Comparison of ENCODE assay signal across 18 cellular contexts in the genomic region with DNA sequence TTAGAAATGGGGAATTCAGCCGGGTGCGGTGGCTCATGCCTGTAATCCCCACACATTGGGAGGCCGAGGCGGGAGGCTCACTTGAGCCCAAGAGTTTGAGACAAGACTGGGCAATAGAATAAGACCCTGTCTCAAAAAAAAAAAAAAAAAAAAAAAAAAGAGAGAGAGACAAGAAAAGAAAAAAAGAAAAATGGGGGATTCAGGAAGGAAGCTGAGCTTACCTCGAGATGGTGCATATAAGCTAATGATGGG. TPM values are rescaled to one million over a fixed set of nuclear protein-coding genes. Genes with fewer than 3 reads are reported as not detected.
A peak's percentile ranks its signal among the peaks of the same experiment; 100 is the strongest.
DNase-seq lines count a peak whose midpoint lies in the region; ATAC-seq and TF ChIP-seq lines count a peak whose summit lies in the region.
"Had no signal": no experiment of that assay in that cellular context is flagged by ENCODE, and none has a peak within 500 bp of the region (broad histone marks: within the 10 kb centered on the region; RNA-seq: fewer than 3 reads in every experiment).

No MANE protein-coding gene starts in this region.

- no peaks in the 10 kb centered on the region for H3K27me3 Mint-ChIP-seq in activated CD4-positive, alpha-beta T cell treated with anti-CD3 and anti-CD28 coated beads, Interleukin-2, amount 10 ng/mL, durations not matched to agents 24 days and 14 days
- peaks cover 8% of the 10 kb centered on the region for H3K27me3 Mint-ChIP-seq in IgD-negative memory B cell
- peaks cover 5% of the 10 kb centered on the region for H3K27me3 Mint-ChIP-seq in activated naive CD8-positive, alpha-beta T cell treated with anti-CD3 and anti-CD28 coated beads, Interleukin-2, amount 50 U/mL, for 24 hours
- H3K27me3 Mint-ChIP-seq in natural killer cell treated with Interleukin-12 subunit alpha and Interleukin-12 subunit beta and Interleukin-15 and Interleukin-18, amount 100 ng/mL, for 72 hours, result peaks cover 0 to 9% of the 10 kb centered on the region in 2 donors
- H3K27me3 Mint-ChIP-seq: CD4-positive, alpha-beta T cell had no signal

- H3K4me3 Mint-ChIP-seq in activated CD4-positive, alpha-beta T cell treated with anti-CD3 and anti-CD28 coated beads, Interleukin-2, amount 10 ng/mL, durations not matched to agents 24 days and 14 days, result peak overlapping the region; percentile 94
- H3K4me3 Mint-ChIP-seq in IgD-negative memory B cell, result peak overlapping the region in 3 of 4 donors; percentile 57 to 93 (median 92)
- peak overlapping the region; percentile 63 for H3K4me3 Mint-ChIP-seq in activated naive CD8-positive, alpha-beta T cell treated with anti-CD3 and anti-CD28 coated beads, Interleukin-2, amount 50 U/mL, for 24 hours
- H3K4me3 Mint-ChIP-seq in natural killer cell treated with Interleukin-12 subunit alpha and Interleukin-12 subunit beta and Interleukin-15 and Interleukin-18, amount 100 ng/mL, for 72 hours, result peak overlapping the region; percentile 74
- H3K4me3 Mint-ChIP-seq: CD4-positive, alpha-beta T cell; memory B cell had no signal

- peaks cover 31% of the 10 kb centered on the region for H3K4me1 Mint-ChIP-seq in activated CD4-positive, alpha-beta T cell treated with anti-CD3 and anti-CD28 coated beads, Interleukin-2, amount 10 ng/mL, durations not matched to agents 24 days and 14 days
- peaks cover 3 to 8% (median 5%) of the 10 kb centered on the region in 3 donors for H3K4me1 Mint-ChIP-seq in IgD-negative memory B cell
- H3K4me1 Mint-ChIP-seq in activated naive CD8-positive, alpha-beta T cell treated with anti-CD3 and anti-CD28 coated beads, Interleukin-2, amount 50 U/mL, for 24 hours, result peaks cover 13% of the 10 kb centered on the region
- H3K4me1 Mint-ChIP-seq in natural killer cell treated with Interleukin-12 subunit alpha and Interleukin-12 subunit beta and Interleukin-15 and Interleukin-18, amount 100 ng/mL, for 72 hours (ENCODE audit: low read depth in 2 of 2), result peaks cover 6 to 7% of the 10 kb centered on the region in 2 donors
- H3K4me1 Mint-ChIP-seq: neural progenitor cell had no signal

- peaks cover 7% of the 10 kb centered on the region for H3K9me3 Mint-ChIP-seq in activated CD4-positive, alpha-beta T cell treated with anti-CD3 and anti-CD28 coated beads, Interleukin-2, amount 10 ng/mL, durations not matched to agents 24 days and 14 days
- H3K9me3 Mint-ChIP-seq in IgD-negative memory B cell, result peaks cover 0 to 2% (median 0%) of the 10 kb centered on the region in 3 donors
- no peaks in the 10 kb centered on the region for H3K9me3 Mint-ChIP-seq in activated naive CD8-positive, alpha-beta T cell treated with anti-CD3 and anti-CD28 coated beads, Interleukin-2, amount 50 U/mL, for 24 hours
- H3K9me3 Mint-ChIP-seq in natural killer cell treated with Interleukin-12 subunit alpha and Interleukin-12 subunit beta and Interleukin-15 and Interleukin-18, amount 100 ng/mL, for 72 hours, result no peaks in the 10 kb centered on the region
- H3K9me3 Mint-ChIP-seq: CD4-positive, alpha-beta T cell; memory B cell had no signal

- H3K4me3 ChIP-seq in lower leg skin (ENCODE audit: low read depth, poor library complexity, severe bottlenecking), result no peak overlapping the region
- H3K4me3 ChIP-seq: A549, cardiac muscle cell, neural progenitor cell had no signal

- peak overlapping the region; percentile 95 for H3K27ac Mint-ChIP-seq in activated CD4-positive, alpha-beta T cell treated with anti-CD3 and anti-CD28 coated beads, Interleukin-2, amount 10 ng/mL, durations not matched to agents 24 days and 14 days
- peak overlapping the region in 1 of 3 donors; percentile 98 for H3K27ac Mint-ChIP-seq in IgD-negative memory B cell
- peak overlapping the region; percentile 79 for H3K27ac Mint-ChIP-seq in activated naive CD8-positive, alpha-beta T cell treated with anti-CD3 and anti-CD28 coated beads, Interleukin-2, amount 50 U/mL, for 24 hours
- peak overlapping the region; percentile 73 to 92 for H3K27ac Mint-ChIP-seq in natural killer cell treated with Interleukin-12 subunit alpha and Interleukin-12 subunit beta and Interleukin-15 and Interleukin-18, amount 100 ng/mL, for 72 hours
- H3K27ac Mint-ChIP-seq: CD4-positive, alpha-beta T cell; memory B cell; neural progenitor cell had no signal

- ATAC-seq in activated naive CD8-positive, alpha-beta T cell treated with anti-CD3 and anti-CD28 coated beads, Interleukin-2, amount 50 U/mL, for 24 hours, result no peak
- no peak for ATAC-seq in natural killer cell treated with Interleukin-12 subunit alpha and Interleukin-12 subunit beta and Interleukin-15 and Interleukin-18, amount 100 ng/mL, for 72 hours
- ATAC-seq in GM19397 (IDR thresholded peaks at IDR 0.05; ENCODE audit: unreplicated experiment) (no peak), HG03175 (IDR thresholded peaks at IDR 0.05; ENCODE audit: unreplicated experiment) (no peak)
- ATAC-seq: A549, right cardiac atrium had no signal

- DNase-seq in activated CD4-positive, alpha-beta T cell treated with anti-CD3 and anti-CD28 coated beads, Interleukin-2, amount 10 ng/mL, durations not matched to agents 24 days and 14 days, result no peak
- DNase-seq in activated CD4-positive, alpha-beta T cell treated with anti-CD3 and anti-CD28 coated beads for 1 hour, result no peak
- no peak for DNase-seq in activated naive CD8-positive, alpha-beta T cell treated with anti-CD3 and anti-CD28 coated beads, Interleukin-2, amount 50 U/mL, for 24 hours
- DNase-seq in natural killer cell treated with Interleukin-12 subunit alpha and Interleukin-12 subunit beta and Interleukin-15 and Interleukin-18, amount 100 ng/mL, for 72 hours (ENCODE audit: low spot score), result no peak
- no peak for DNase-seq in lower leg skin (ENCODE audit: low spot score in 2 of 2)
- DNase-seq: DMS79, heart right ventricle, NCI-H1436 treated with DMSO at 0.1 percent for 48 hours, NCI-H2227 treated with DMSO at 0.1 percent for 48 hours, right cardiac atrium had no signal

- no peak for TF ChIP-seq CTCF in lower leg skin (IDR thresholded peaks at IDR 0.05)

- H3K36me3 Mint-ChIP-seq in activated CD4-positive, alpha-beta T cell treated with anti-CD3 and anti-CD28 coated beads, Interleukin-2, amount 10 ng/mL, durations not matched to agents 24 days and 14 days (ENCODE audit: low read depth), result peaks cover 3% of the 10 kb centered on the region
- no peaks in the 10 kb centered on the region for H3K36me3 Mint-ChIP-seq in IgD-negative memory B cell
- H3K36me3 Mint-ChIP-seq in activated naive CD8-positive, alpha-beta T cell treated with anti-CD3 and anti-CD28 coated beads, Interleukin-2, amount 50 U/mL, for 24 hours (ENCODE audit: low read depth), result no peaks in the 10 kb centered on the region
- H3K36me3 Mint-ChIP-seq in natural killer cell treated with Interleukin-12 subunit alpha and Interleukin-12 subunit beta and Interleukin-15 and Interleukin-18, amount 100 ng/mL, for 72 hours, result no peaks in the 10 kb centered on the region
- H3K36me3 Mint-ChIP-seq: memory B cell, neural progenitor cell had no signal

- no peak for TF ChIP-seq POLR2A in lower leg skin (IDR thresholded peaks at IDR 0.05)

- intact Hi-C loops in activated CD4-positive, alpha-beta T cell treated with anti-CD3 and anti-CD28 coated beads, Interleukin-2, amount 10 ng/mL, durations not matched to agents 24 days and 14 days (cut with micrococcal nuclease), result no loop called here
- intact Hi-C loops in lower leg skin (cut with DNase I; ENCODE audit: low total_unique reads), result no loop called here

- WGBS in lower leg skin, 2 donors, result 69 to 71% methylated on average over 5 of the region's 5 CpGs

RNA-seq across cellular contexts. Expression of a gene that starts 57.6 kb away (rescaled TPM):
- 91.3 and 93.4 TPM in 2 replicates for total RNA-seq in activated CD4-positive, alpha-beta T cell treated with anti-CD3 and anti-CD28 coated beads, Interleukin-2, amount 10 ng/mL, durations not matched to agents 24 days and 14 days
- polyA plus RNA-seq in IgD-negative memory B cell, result 2.1 TPM
- 100 to 1,000 TPM; 122 to 192 TPM for total RNA-seq in natural killer cell treated with Interleukin-12 subunit alpha and Interleukin-12 subunit beta and Interleukin-15 and Interleukin-18, amount 100 ng/mL, for 72 hours
- 1 to 10 TPM; 4.7 to 9.5 (median 8.7) TPM for total RNA-seq in lower leg skin
